In genomic region chr19:2014731-2015610, GRCh38 we compare ENCODE assay signal across 1 cellular context.
TF ChIP-seq lines count a peak whose summit lies in the region.

No MANE protein-coding gene starts in this region.

TF ChIP-seq in K562, 482 proteins besides CTCF, POLR2A, EP300 and RAD21 (continued from another document):
- TF ChIP-seq MLX (CRISPR knock-in tag; conservative IDR thresholded peaks at IDR 0.05) (no peak), POLR2AphosphoS2 (IDR thresholded peaks at IDR 0.05; ENCODE audit: low read length) (no peak), U2AF1 (optimal IDR thresholded peaks at IDR 0.05; ENCODE audit: low read depth, low read length) (no peak), ZBTB7A (IDR thresholded peaks at IDR 0.05; ENCODE audit: borderline replicate concordance, control insufficient read depth, low read depth, low read length) (peak; percentile 74; the same call in 1 of the 2 replicates), ZFPM2 (CRISPR knock-in tag; IDR thresholded peaks at IDR 0.05) (no peak), E2F6 (IDR thresholded peaks at IDR 0.05; ENCODE audit: borderline replicate concordance in 1 of 2, extremely low read depth in 1 of 2, insufficient read depth in 1 of 2, insufficient read length in 1 of 2, low read depth in 1 of 2, low read length in 1 of 2, poor library complexity in 1 of 2, severe bottlenecking in 1 of 2) (peak; percentile 22 to 56), MITF (IDR thresholded peaks at IDR 0.05) (no peak), NFXL1 (CRISPR knock-in tag; IDR thresholded peaks at IDR 0.05) (no peak), MEIS2 (IDR thresholded peaks at IDR 0.05; ENCODE audit: partially characterized antibody) (no peak), FOS (IDR thresholded peaks at IDR 0.05; ENCODE audit: extremely low read depth, insufficient read length) (no peak), RBBP5 (IDR thresholded peaks at IDR 0.05; ENCODE audit: borderline replicate concordance, insufficient read depth, low read length, poor library complexity, severe bottlenecking) (peak; percentile 49), STAG1 (CRISPR knock-in tag; IDR thresholded peaks at IDR 0.05; ENCODE audit: borderline replicate concordance) (no peak), CHAMP1 (IDR thresholded peaks at IDR 0.05) (no peak), L3MBTL2 (IDR thresholded peaks at IDR 0.05) (no peak), KHSRP (IDR thresholded peaks at IDR 0.05) (no peak), RBFOX2 (IDR thresholded peaks at IDR 0.05; ENCODE audit: low read depth, low read length) (peak; percentile 37; the same call in 1 of the 2 replicates)
- TF ChIP-seq, protein P1, sequence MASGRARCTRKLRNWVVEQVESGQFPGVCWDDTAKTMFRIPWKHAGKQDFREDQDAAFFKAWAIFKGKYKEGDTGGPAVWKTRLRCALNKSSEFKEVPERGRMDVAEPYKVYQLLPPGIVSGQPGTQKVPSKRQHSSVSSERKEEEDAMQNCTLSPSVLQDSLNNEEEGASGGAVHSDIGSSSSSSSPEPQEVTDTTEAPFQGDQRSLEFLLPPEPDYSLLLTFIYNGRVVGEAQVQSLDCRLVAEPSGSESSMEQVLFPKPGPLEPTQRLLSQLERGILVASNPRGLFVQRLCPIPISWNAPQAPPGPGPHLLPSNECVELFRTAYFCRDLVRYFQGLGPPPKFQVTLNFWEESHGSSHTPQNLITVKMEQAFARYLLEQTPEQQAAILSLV (tag; IDR thresholded peaks at IDR 0.05) = no peak
TF ChIP-seq in K562: peak in this region for 7.
